16 cellular contexts compared by ENCODE assay signal in genomic region chr2:11131166-11131920, GRCh38. TPM values are rescaled to one million over a fixed set of nuclear protein-coding genes. Genes with fewer than 3 reads are reported as not detected.
DNase-seq lines count a peak whose midpoint lies in the region; ATAC-seq lines count a peak whose summit lies in the region.
"Had no signal": no experiment of that assay in that cellular context is flagged by ENCODE, and none has a peak within 500 bp of the region (broad histone marks: within the 10 kb centered on the region; RNA-seq: fewer than 3 reads in every experiment).

No MANE protein-coding gene starts in this region.

- H3K27me3 ChIP-seq in mesendoderm (ENCODE audit: insufficient read depth, low read length, poor library complexity): no peaks in the 10 kb centered on the region

- no peak overlapping the region for H3K23ac ChIP-seq in mesendoderm (ENCODE audit: low read length)

- H3K27ac ChIP-seq in mesendoderm (ENCODE audit: low read depth, low read length) (no peak overlapping the region), temporal lobe (ENCODE audit: low read depth, low read length) (peak overlapping the region; percentile 5)
- H3K27ac ChIP-seq: PC-9 had no signal

- H3K18ac ChIP-seq in mesendoderm (ENCODE audit: low read length): no peak overlapping the region

- no peak for DNase-seq in activated naive CD4-positive, alpha-beta T cell treated with Interleukin-2 at 50 U/mL for 16 hours
- DNase-seq in mesendoderm (no peak), HPDE6-E6E7 (ENCODE audit: extremely low spot score) (no peak), NCI-H1105 treated with DMSO at 0.1 percent for 48 hours (lab: John Stamatoyannopoulos, UW) (no peak)
- DNase-seq: activated CD4-positive, alpha-beta T cell treated with anti-CD3 and anti-CD28 coated beads for 4 hours; activated T-cell treated with anti-CD3 and anti-CD28 coated beads, Interleukin-2, amount 50 U/mL, for 1 hour; amniotic stem cell; cerebellar nuclear complex; effector memory CD4-positive, alpha-beta T cell; NCI-H748 treated with DMSO at 0.1 percent for 48 hours; PC-9; trophoblast cell had no signal

- no peaks in the 10 kb centered on the region for H3K36me3 ChIP-seq in mesendoderm (ENCODE audit: control insufficient read depth, insufficient read depth, low read length)

- no peak overlapping the region for H2AK5ac ChIP-seq in mesendoderm (ENCODE audit: low read length)

- no CpG with 5 or more reads among the region's 20 CpGs for WGBS in mesendoderm (ENCODE audit: extremely low coverage, insufficient coverage, low lambda C conversion rate)

- no peak overlapping the region for H3K4me2 ChIP-seq in mesendoderm (ENCODE audit: low read length)

- H3K4me1 ChIP-seq in mesendoderm (ENCODE audit: control insufficient read depth, low read depth, low read length): peaks cover 1% of the 10 kb centered on the region

- H2BK120ac ChIP-seq in mesendoderm (ENCODE audit: low read depth, low read length): no peak overlapping the region

- no peak overlapping the region for H4K8ac ChIP-seq in mesendoderm (ENCODE audit: low read depth, low read length)

- H3K4me3 ChIP-seq in mesendoderm (ENCODE audit: low read length): no peak overlapping the region

- no peaks in the 10 kb centered on the region for H3K36me3 Mint-ChIP-seq in activated naive CD4-positive, alpha-beta T cell treated with anti-CD3 and anti-CD28 coated beads, Interleukin-2, amount 50 U/mL, for 24 hours
- no peaks in the 10 kb centered on the region for H3K36me3 Mint-ChIP-seq in activated T-helper 17 cell treated with anti-CD3 and anti-CD28 coated beads, Interleukin-2, amount 50 U/mL, for 72 hours (ENCODE audit: low read depth)

- H3K9me3 Mint-ChIP-seq in activated naive CD4-positive, alpha-beta T cell treated with anti-CD3 and anti-CD28 coated beads, Interleukin-2, amount 50 U/mL, for 24 hours: no peaks in the 10 kb centered on the region
- H3K9me3 Mint-ChIP-seq in activated T-helper 17 cell treated with anti-CD3 and anti-CD28 coated beads, Interleukin-2, amount 50 U/mL, for 72 hours: no peaks in the 10 kb centered on the region

- H3K27me3 Mint-ChIP-seq in activated naive CD4-positive, alpha-beta T cell treated with anti-CD3 and anti-CD28 coated beads, Interleukin-2, amount 50 U/mL, for 24 hours: no peaks in the 10 kb centered on the region
- H3K27me3 Mint-ChIP-seq in activated T-helper 17 cell treated with anti-CD3 and anti-CD28 coated beads, Interleukin-2, amount 50 U/mL, for 72 hours: peaks cover 3% of the 10 kb centered on the region

- no peaks in the 10 kb centered on the region for H3K79me2 ChIP-seq in mesendoderm (ENCODE audit: control insufficient read depth, insufficient read depth, low read length)

- no peak for ATAC-seq in activated T-helper 17 cell treated with anti-CD3 and anti-CD28 coated beads, Interleukin-2, amount 50 U/mL, for 72 hours (replicated peaks)
- ATAC-seq in GM21528 (IDR thresholded peaks at IDR 0.05; ENCODE audit: low FRiP score, unreplicated experiment): no peak

- no peak overlapping the region for H4K5ac ChIP-seq in mesendoderm (ENCODE audit: low read length)

- no peak overlapping the region for H3K9ac ChIP-seq in mesendoderm (ENCODE audit: low read length)

- no peaks in the 10 kb centered on the region for H3K79me1 ChIP-seq in mesendoderm (ENCODE audit: low read length)

- no peak overlapping the region for H2BK15ac ChIP-seq in mesendoderm (replicated peaks; ENCODE audit: low read depth)

- H2BK5ac ChIP-seq in mesendoderm (ENCODE audit: low read length): no peak overlapping the region

- peak overlapping the region; percentile 76 for H3K27ac Mint-ChIP-seq in activated naive CD4-positive, alpha-beta T cell treated with anti-CD3 and anti-CD28 coated beads, Interleukin-2, amount 50 U/mL, for 24 hours
- peak overlapping the region; percentile 89 for H3K27ac Mint-ChIP-seq in activated T-helper 17 cell treated with anti-CD3 and anti-CD28 coated beads, Interleukin-2, amount 50 U/mL, for 72 hours

- H3K4me1 Mint-ChIP-seq in activated naive CD4-positive, alpha-beta T cell treated with anti-CD3 and anti-CD28 coated beads, Interleukin-2, amount 50 U/mL, for 24 hours: peaks cover 23% of the 10 kb centered on the region
- no peaks in the 10 kb centered on the region for H3K4me1 Mint-ChIP-seq in activated T-helper 17 cell treated with anti-CD3 and anti-CD28 coated beads, Interleukin-2, amount 50 U/mL, for 72 hours

- H3K4me3 Mint-ChIP-seq in activated naive CD4-positive, alpha-beta T cell treated with anti-CD3 and anti-CD28 coated beads, Interleukin-2, amount 50 U/mL, for 24 hours: peak overlapping the region; percentile 87
- peak overlapping the region; percentile 82 for H3K4me3 Mint-ChIP-seq in activated T-helper 17 cell treated with anti-CD3 and anti-CD28 coated beads, Interleukin-2, amount 50 U/mL, for 72 hours

- no peak overlapping the region for H3K4ac ChIP-seq in mesendoderm (ENCODE audit: low read depth, low read length)

- peak overlapping the region; percentile 25 for H3K56ac ChIP-seq in mesendoderm (ENCODE audit: low read length)

RNA-seq across cellular contexts. Expression of gene SLC66A3, which starts 23.9 kb away (rescaled TPM):
- total RNA-seq in activated T-helper 17 cell treated with anti-CD3 and anti-CD28 coated beads, Interleukin-2, amount 50 U/mL, for 72 hours: 10 to 100 TPM in 1 of 2 donors, 1 to 10 TPM in 1; 8.4 to 11.9 TPM
- polyA plus RNA-seq in mesendoderm (2013, experiment 1 of 2): 6.9 TPM
- 6.5 TPM for polyA plus RNA-seq in mesendoderm (2013, experiment 2 of 2)
- 4.9 TPM for total RNA-seq in temporal lobe
